Comparison of ENCODE assay signal across 1 cellular context in the genomic region with DNA sequence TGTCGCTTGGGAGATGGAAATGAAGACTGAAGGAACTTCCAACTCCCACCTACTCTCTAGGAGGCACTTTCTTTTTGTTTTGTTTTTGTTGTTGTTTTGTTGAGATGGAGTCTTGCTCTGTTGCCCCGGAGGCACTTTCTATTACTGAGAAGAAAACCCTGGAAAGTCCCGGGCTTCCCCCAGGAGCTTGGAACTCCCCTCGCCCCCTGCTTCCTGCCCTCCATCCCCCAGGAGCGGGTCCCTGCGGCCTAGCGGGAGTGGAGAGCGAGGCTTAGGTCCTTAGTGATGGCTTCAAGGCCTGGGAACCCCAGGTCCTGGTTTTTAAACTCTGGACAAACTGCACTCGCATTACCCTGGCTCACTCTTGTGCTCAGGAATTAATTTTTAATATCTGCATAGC.
TF ChIP-seq lines count a peak whose summit lies in the region.

No MANE protein-coding gene starts in this region.

TF ChIP-seq in H1, 55 proteins besides CTCF, POLR2A, EP300 and RAD21:
- no peak for TF ChIP-seq SUZ12 (IDR thresholded peaks at IDR 0.05; ENCODE audit: low read length)
- TF ChIP-seq ASH2L (IDR thresholded peaks at IDR 0.05; ENCODE audit: low read length), result no peak
